In genomic region chr17:39737761-39738567, GRCh38 we compare ENCODE assay signal across 8 cellular contexts. TPM values are rescaled to one million over a fixed set of nuclear protein-coding genes. Genes with fewer than 3 reads are reported as not detected.
A peak's percentile ranks its signal among the peaks of the same experiment; 100 is the strongest.
DNase-seq lines count a peak whose midpoint lies in the region; ATAC-seq and TF ChIP-seq lines count a peak whose summit lies in the region.

TSS of gene GRB7 (plus strand) at chr17:39737938. CDS start at chr17:39742302, 4,364 bp downstream.

- peaks cover 22% of the 10 kb centered on the region for H3K4me1 ChIP-seq in mesodermal cell (ENCODE audit: control insufficient read depth, insufficient read depth, low read length, poor library complexity, severe bottlenecking)

- H3K27me3 Mint-ChIP-seq in dendritic cell treated with granulocyte-macrophage colony-stimulating factor and Interleukin-4, amounts not matched to agents 40 ng/mL and 50 ng/mL, for 4 days, result peaks cover 88% of the 10 kb centered on the region
- H3K27me3 Mint-ChIP-seq in glutamatergic neuron (ENCODE audit: unreplicated experiment), result peaks cover 11% of the 10 kb centered on the region

- WGBS in mesodermal cell (ENCODE audit: insufficient coverage in 2 of 2), 2 experiments, result 11 to 16% methylated on average over 18 to 22 of the region's 34 CpGs

- H3K9me3 Mint-ChIP-seq in dendritic cell treated with granulocyte-macrophage colony-stimulating factor and Interleukin-4, amounts not matched to agents 40 ng/mL and 50 ng/mL, for 4 days, result no peaks in the 10 kb centered on the region
- no peaks in the 10 kb centered on the region for H3K9me3 Mint-ChIP-seq in glutamatergic neuron (ENCODE audit: unreplicated experiment)

- intact Hi-C loops in dendritic cell treated with granulocyte-macrophage colony-stimulating factor and Interleukin-4, amounts not matched to agents 40 ng/mL and 50 ng/mL, for 4 days (cut with micrococcal nuclease), result no loop called here

- H3K27ac ChIP-seq in mesodermal cell (ENCODE audit: low read depth, low read length, severe bottlenecking), result no peak within 1 kb of the TSS

- H3K4me3 Mint-ChIP-seq in dendritic cell treated with granulocyte-macrophage colony-stimulating factor and Interleukin-4, amounts not matched to agents 40 ng/mL and 50 ng/mL, for 4 days, result peak within 1 kb of the TSS; percentile 44
- H3K4me3 Mint-ChIP-seq in glutamatergic neuron (ENCODE audit: unreplicated experiment), result no peak within 1 kb of the TSS

- no peaks in the 10 kb centered on the region for H3K9me3 ChIP-seq in mesodermal cell (ENCODE audit: control insufficient read depth, low read length)

- ATAC-seq in GM21447 (IDR thresholded peaks at IDR 0.05; ENCODE audit: unreplicated experiment) (no peak), GM18868 (IDR thresholded peaks at IDR 0.05; ENCODE audit: unreplicated experiment) (no peak)

- H3K36me3 ChIP-seq in mesodermal cell (ENCODE audit: control insufficient read depth, insufficient read depth, low read length), result no peaks in the 10 kb centered on the region

- peaks cover 27% of the 10 kb centered on the region for H3K4me1 Mint-ChIP-seq in dendritic cell treated with granulocyte-macrophage colony-stimulating factor and Interleukin-4, amounts not matched to agents 40 ng/mL and 50 ng/mL, for 4 days (ENCODE audit: low read depth)
- no peaks in the 10 kb centered on the region for H3K4me1 Mint-ChIP-seq in glutamatergic neuron (ENCODE audit: low read depth, unreplicated experiment)

- no peak within 1 kb of the TSS for H3K27ac Mint-ChIP-seq in dendritic cell treated with granulocyte-macrophage colony-stimulating factor and Interleukin-4, amounts not matched to agents 40 ng/mL and 50 ng/mL, for 4 days
- H3K27ac Mint-ChIP-seq in glutamatergic neuron (ENCODE audit: unreplicated experiment), result no peak within 1 kb of the TSS

- DNase-seq in ELF-1 (ENCODE audit: low read depth, low spot score), result peak; percentile 78
- peak; percentile 50 for DNase-seq in NCI-H2196 treated with DMSO at 0.1 percent for 48 hours (lab: John Stamatoyannopoulos, UW; ENCODE audit: unreplicated experiment)
- no peak for DNase-seq in AG20443 (ENCODE audit: low spot score)
- DNase-seq in glutamatergic neuron, result no peak

- TF ChIP-seq CTCF in glutamatergic neuron (IDR thresholded peaks at IDR 0.05; ENCODE audit: partially characterized antibody, unreplicated experiment), result no peak

- H3K4me3 ChIP-seq in mesodermal cell (ENCODE audit: extremely low read depth, insufficient read depth, low read length, poor library complexity, severe bottlenecking), result peak within 1 kb of the TSS; percentile 19

- no peaks in the 10 kb centered on the region for H3K36me3 Mint-ChIP-seq in dendritic cell treated with granulocyte-macrophage colony-stimulating factor and Interleukin-4, amounts not matched to agents 40 ng/mL and 50 ng/mL, for 4 days (ENCODE audit: low read depth)
- H3K36me3 Mint-ChIP-seq in glutamatergic neuron (ENCODE audit: unreplicated experiment), result no peaks in the 10 kb centered on the region

RNA-seq across cellular contexts. Expression of gene GRB7, which starts in this region (rescaled TPM):
- 2.1 TPM for polyA plus RNA-seq in mesodermal cell (2013, experiment 1 of 2)
- 1.8 TPM for polyA plus RNA-seq in mesodermal cell (2013, experiment 2 of 2)
- total RNA-seq in glutamatergic neuron (ENCODE audit: unreplicated experiment), result not detected

Comparison
In these comparisons a context has a peak if more than half of its experiments do, and no peak if none do; other contexts are left out.
1. DNase-seq: peak in ELF-1 (single experiment) and NCI-H2196 treated with DMSO at 0.1 percent for 48 hours (single experiment); none in AG20443 (single experiment) and glutamatergic neuron (single experiment).